Comparison of ENCODE assay signal across 1 cellular context in the genomic region with DNA sequence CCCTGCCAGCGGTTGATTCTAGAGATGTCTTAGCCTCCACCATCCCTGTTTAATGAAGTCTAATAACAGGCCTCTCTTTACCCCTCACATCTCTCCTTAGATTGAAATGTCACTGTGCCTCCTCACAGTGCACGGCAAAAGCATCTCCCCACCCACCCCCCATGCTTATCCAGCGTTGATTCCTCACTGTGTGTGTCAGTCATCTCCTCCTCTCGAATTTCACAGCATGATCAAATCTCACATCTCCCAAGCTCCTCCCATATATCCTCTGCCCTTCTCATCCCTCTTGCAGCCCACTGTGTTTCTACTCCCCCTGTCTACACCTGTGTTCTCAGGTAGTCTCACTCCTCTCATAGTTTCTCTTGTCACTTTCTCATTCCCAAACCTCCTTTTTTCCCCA.
TF ChIP-seq lines count a peak whose summit lies in the region.

No MANE protein-coding gene starts in this region.

TF ChIP-seq in K562, 482 proteins besides CTCF, POLR2A, EP300 and RAD21 (continued from another document):
- TF ChIP-seq, protein P1, sequence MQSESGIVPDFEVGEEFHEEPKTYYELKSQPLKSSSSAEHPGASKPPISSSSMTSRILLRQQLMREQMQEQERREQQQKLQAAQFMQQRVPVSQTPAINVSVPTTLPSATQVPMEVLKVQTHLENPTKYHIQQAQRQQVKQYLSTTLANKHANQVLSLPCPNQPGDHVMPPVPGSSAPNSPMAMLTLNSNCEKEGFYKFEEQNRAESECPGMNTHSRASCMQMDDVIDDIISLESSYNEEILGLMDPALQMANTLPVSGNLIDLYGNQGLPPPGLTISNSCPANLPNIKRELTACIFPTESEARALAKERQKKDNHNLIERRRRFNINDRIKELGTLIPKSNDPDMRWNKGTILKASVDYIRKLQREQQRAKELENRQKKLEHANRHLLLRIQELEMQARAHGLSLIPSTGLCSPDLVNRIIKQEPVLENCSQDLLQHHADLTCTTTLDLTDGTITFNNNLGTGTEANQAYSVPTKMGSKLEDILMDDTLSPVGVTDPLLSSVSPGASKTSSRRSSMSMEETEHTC (IDR thresholded peaks at IDR 0.05), result no peak
- TF ChIP-seq, protein P2, sequence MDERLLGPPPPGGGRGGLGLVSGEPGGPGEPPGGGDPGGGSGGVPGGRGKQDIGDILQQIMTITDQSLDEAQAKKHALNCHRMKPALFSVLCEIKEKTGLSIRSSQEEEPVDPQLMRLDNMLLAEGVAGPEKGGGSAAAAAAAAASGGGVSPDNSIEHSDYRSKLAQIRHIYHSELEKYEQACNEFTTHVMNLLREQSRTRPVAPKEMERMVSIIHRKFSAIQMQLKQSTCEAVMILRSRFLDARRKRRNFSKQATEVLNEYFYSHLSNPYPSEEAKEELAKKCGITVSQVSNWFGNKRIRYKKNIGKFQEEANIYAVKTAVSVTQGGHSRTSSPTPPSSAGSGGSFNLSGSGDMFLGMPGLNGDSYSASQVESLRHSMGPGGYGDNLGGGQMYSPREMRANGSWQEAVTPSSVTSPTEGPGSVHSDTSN (CRISPR knock-in tag; IDR thresholded peaks at IDR 0.05; ENCODE audit: low read depth), result peak; percentile 47; the same call in 1 of the 2 replicates
- TF ChIP-seq, protein P2 (tag; conservative IDR thresholded peaks at IDR 0.05; ENCODE audit: low read depth), result peak; percentile 84
- TF ChIP-seq NBN (IDR thresholded peaks at IDR 0.05; ENCODE audit: low read depth) (no peak), GATAD2B (IDR thresholded peaks at IDR 0.05; ENCODE audit: borderline replicate concordance) (no peak), CC2D1A (IDR thresholded peaks at IDR 0.05) (no peak)
- TF ChIP-seq, protein P3, sequence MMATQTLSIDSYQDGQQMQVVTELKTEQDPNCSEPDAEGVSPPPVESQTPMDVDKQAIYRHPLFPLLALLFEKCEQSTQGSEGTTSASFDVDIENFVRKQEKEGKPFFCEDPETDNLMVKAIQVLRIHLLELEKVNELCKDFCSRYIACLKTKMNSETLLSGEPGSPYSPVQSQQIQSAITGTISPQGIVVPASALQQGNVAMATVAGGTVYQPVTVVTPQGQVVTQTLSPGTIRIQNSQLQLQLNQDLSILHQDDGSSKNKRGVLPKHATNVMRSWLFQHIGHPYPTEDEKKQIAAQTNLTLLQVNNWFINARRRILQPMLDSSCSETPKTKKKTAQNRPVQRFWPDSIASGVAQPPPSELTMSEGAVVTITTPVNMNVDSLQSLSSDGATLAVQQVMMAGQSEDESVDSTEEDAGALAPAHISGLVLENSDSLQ (IDR thresholded peaks at IDR 0.05), result peak; percentile 98
- TF ChIP-seq, protein P4, sequence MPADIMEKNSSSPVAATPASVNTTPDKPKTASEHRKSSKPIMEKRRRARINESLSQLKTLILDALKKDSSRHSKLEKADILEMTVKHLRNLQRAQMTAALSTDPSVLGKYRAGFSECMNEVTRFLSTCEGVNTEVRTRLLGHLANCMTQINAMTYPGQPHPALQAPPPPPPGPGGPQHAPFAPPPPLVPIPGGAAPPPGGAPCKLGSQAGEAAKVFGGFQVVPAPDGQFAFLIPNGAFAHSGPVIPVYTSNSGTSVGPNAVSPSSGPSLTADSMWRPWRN (IDR thresholded peaks at IDR 0.05; ENCODE audit: low read depth), result no peak
